In the genomic region with DNA sequence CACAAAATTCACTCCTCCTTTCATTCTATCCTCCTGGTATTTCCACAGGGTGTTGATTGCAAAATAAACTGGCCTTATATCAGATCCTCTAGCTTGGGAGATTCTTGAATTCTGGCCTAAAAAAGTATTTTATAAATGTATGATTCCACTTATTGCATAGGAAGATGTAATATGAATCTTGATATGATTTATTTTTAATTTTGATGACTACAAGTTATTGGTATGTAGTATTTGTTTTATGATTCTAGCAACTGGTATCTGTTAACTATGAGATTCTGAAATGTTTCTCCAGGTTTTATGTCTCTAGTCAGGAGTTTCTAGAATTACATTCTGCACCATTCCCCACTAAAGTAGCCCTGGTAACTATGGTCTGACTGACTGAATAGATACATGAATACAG, we compare ENCODE assay signal across 26 cellular contexts.
DNase-seq lines count a peak whose midpoint lies in the region; ATAC-seq and TF ChIP-seq lines count a peak whose summit lies in the region.
"Had no signal": no experiment of that assay in that cellular context is flagged by ENCODE, and none has a peak within 500 bp of the region (broad histone marks: within the 10 kb centered on the region; RNA-seq: fewer than 3 reads in every experiment).

No MANE protein-coding gene starts in this region.

- no peaks in the 10 kb centered on the region for H3K9me3 ChIP-seq in IMR-90 (ENCODE audit: control insufficient read depth, insufficient read depth, low read length)
- no peaks in the 10 kb centered on the region for H3K9me3 ChIP-seq in skeletal muscle satellite cell (replicated peaks; ENCODE audit: low read length)
- H3K9me3 ChIP-seq: BE2C had no signal

- no peak overlapping the region for H3K4me2 ChIP-seq in IMR-90 (ENCODE audit: low read depth, low read length)
- H3K4me2 ChIP-seq in skeletal muscle satellite cell (ENCODE audit: low read length), result peak overlapping the region; percentile 2
- H3K4me2 ChIP-seq: KMS-11 had no signal

- intact Hi-C loops in IMR-90 (cut with micrococcal nuclease), result no loop called here
- intact Hi-C loops in lower leg skin (cut with DNase I; ENCODE audit: low total_unique reads), result no loop called here

- H3K4me1 ChIP-seq in IMR-90 (ENCODE audit: control insufficient read depth, insufficient read depth, low read length), result no peaks in the 10 kb centered on the region
- peaks cover 15% of the 10 kb centered on the region for H3K4me1 ChIP-seq in skeletal muscle satellite cell (ENCODE audit: control insufficient read depth, insufficient read depth, low read length)
- H3K4me1 ChIP-seq: BE2C had no signal

- no peaks in the 10 kb centered on the region for H3K36me3 Mint-ChIP-seq in osteocyte (ENCODE audit: unreplicated experiment)
- H3K36me3 Mint-ChIP-seq: CD14-positive monocyte; CD8-positive, alpha-beta memory T cell had no signal

- no peak for TF ChIP-seq RAD21 in IMR-90 (IDR thresholded peaks at IDR 0.05; ENCODE audit: low read length)

- no peak overlapping the region for H2BK120ac ChIP-seq in IMR-90 (ENCODE audit: low read depth, low read length)

- no TSS peak for BruUV-seq in IMR-90 (replicated peaks; lab: Mats Ljungman, UMichigan)

- no peak overlapping the region for H3K14ac ChIP-seq in IMR-90 (replicated peaks; ENCODE audit: low read depth, low read length)

- H2BK20ac ChIP-seq in IMR-90 (ENCODE audit: low read depth, low read length), result no peak overlapping the region

- no peak overlapping the region for H2AK5ac ChIP-seq in IMR-90 (ENCODE audit: low read depth, low read length)

- H3K36me3 ChIP-seq in IMR-90 (ENCODE audit: control insufficient read depth, insufficient read depth, low read length) (no peaks in the 10 kb centered on the region), brain microvascular endothelial cell (replicated peaks) (no peaks in the 10 kb centered on the region), skeletal muscle satellite cell (ENCODE audit: insufficient read depth, low read length) (no peaks in the 10 kb centered on the region)
- H3K36me3 ChIP-seq: BE2C had no signal

- no peak overlapping the region for H2BK15ac ChIP-seq in IMR-90 (ENCODE audit: low read depth, low read length)

- H3K56ac ChIP-seq in IMR-90 (ENCODE audit: extremely low read depth, insufficient read depth, low read length), result no peak overlapping the region

- H4K5ac ChIP-seq in IMR-90 (ENCODE audit: low read depth, low read length), result no peak overlapping the region

- H2AFZ ChIP-seq in IMR-90 (replicated peaks; ENCODE audit: low read length, poor library complexity), result no peak overlapping the region

- H3K27me3 ChIP-seq in IMR-90 (ENCODE audit: control insufficient read depth, insufficient read depth, low read length) (no peaks in the 10 kb centered on the region; the same call in 1 of the 2 replicates), brain microvascular endothelial cell (replicated peaks) (no peaks in the 10 kb centered on the region), skeletal muscle satellite cell (ENCODE audit: control insufficient read depth, insufficient read depth, low read length) (no peaks in the 10 kb centered on the region)
- H3K27me3 ChIP-seq: BE2C had no signal

- no peak overlapping the region for H2AK9ac ChIP-seq in IMR-90 (replicated peaks; ENCODE audit: low read depth, low read length, poor library complexity)

- no peak overlapping the region for H3K4me3 Mint-ChIP-seq in osteocyte (ENCODE audit: unreplicated experiment)
- H3K4me3 Mint-ChIP-seq: CD14-positive monocyte; CD8-positive, alpha-beta memory T cell had no signal

- POLR2A ChIA-PET in IMR-90 (lab: Charles Lee; ENCODE audit: unreplicated experiment), result no interaction called here

- no peak overlapping the region for H3K4me3 ChIP-seq in IMR-90 (ENCODE audit: insufficient read depth, low read depth, low read length)
- H3K4me3 ChIP-seq in brain microvascular endothelial cell (ENCODE audit: low read depth, low read length), result no peak overlapping the region
- H3K4me3 ChIP-seq in fibroblast of the aortic adventitia (ENCODE audit: low read depth, low read length), result no peak overlapping the region
- no peak overlapping the region for H3K4me3 ChIP-seq in skeletal muscle satellite cell (ENCODE audit: low read length)
- H3K4me3 ChIP-seq in lower leg skin (ENCODE audit: low read depth, poor library complexity, severe bottlenecking), result no peak overlapping the region

- CTCF ChIA-PET in IMR-90 (lab: Yijun Ruan, JAX), result no interaction called here

- no peak overlapping the region for H3K4ac ChIP-seq in IMR-90 (ENCODE audit: low read depth, low read length)

- dilution Hi-C loops in IMR-90 (cut with HindIII; ENCODE audit: low sequenced_read_pairs, unreplicated experiment), result no loop called here

- H3K9me3 Mint-ChIP-seq in osteocyte (ENCODE audit: unreplicated experiment), result no peaks in the 10 kb centered on the region

- TF ChIP-seq CTCF in IMR-90 (conservative IDR thresholded peaks at IDR 0.05; ENCODE audit: low read depth, low read length) (no peak), brain microvascular endothelial cell (IDR thresholded peaks at IDR 0.05; ENCODE audit: low read depth, low read length, missing control alignments) (no peak), fibroblast of the aortic adventitia (IDR thresholded peaks at IDR 0.05; ENCODE audit: insufficient read depth, low read length) (no peak), osteocyte (IDR thresholded peaks at IDR 0.05) (no peak), lower leg skin (IDR thresholded peaks at IDR 0.05) (no peak)

- no peaks in the 10 kb centered on the region for H4K20me1 ChIP-seq in IMR-90 (ENCODE audit: insufficient read depth, low read length)

- no peak overlapping the region for H3K9ac ChIP-seq in IMR-90 (ENCODE audit: low read depth, low read length)
- H3K9ac ChIP-seq in skeletal muscle satellite cell (ENCODE audit: low read depth, low read length), result no peak overlapping the region
- H3K9ac ChIP-seq: KMS-11 had no signal

- H3K27ac ChIP-seq in IMR-90 (ENCODE audit: insufficient read depth, low read length) (no peak overlapping the region), brain microvascular endothelial cell (no peak overlapping the region)
- H3K27ac ChIP-seq: KMS-11, RWPE1 had no signal

- in situ Hi-C loops in IMR-90 (cut with MboI; ENCODE audit: low sequenced_read_pairs), result no loop called here
- in situ Hi-C loops in brain microvascular endothelial cell (cut with HindIII; ENCODE audit: low pct_ligation_motif_present, low sequenced_read_pairs), result no loop called here

- peak; percentile 61 for DNase-seq in IMR-90
- DNase-seq in brain microvascular endothelial cell, result peak; percentile 21
- DNase-seq in fibroblast of the aortic adventitia (ENCODE audit: low read depth), result peak; percentile 76
- no peak for DNase-seq in osteocyte (ENCODE audit: extremely low spot score, unreplicated experiment)
- DNase-seq in lower leg skin (ENCODE audit: low spot score in 2 of 2), result no peak
- DNase-seq in NCI-H1092 treated with DMSO at 0.1 percent for 48 hours (lab: John Stamatoyannopoulos, UW), result no peak
- DNase-seq: BE2C; CD8-positive, alpha-beta memory T cell; DMS 273 treated with DMSO at 0.1 percent for 48 hours; DMS79; GF-D8; NCI-H1048; NCI-H1417 treated with DMSO at 0.1 percent for 48 hours; NCI-H187; NCI-H2081 treated with DMSO at 0.1 percent for 48 hours; NCI-H2171; NCI-H226; NCI-H510A; NCI-H69; SHP77 had no signal

- H3K79me1 ChIP-seq in IMR-90 (ENCODE audit: low read depth in 1 of 2, low read length in 2 of 2), result no peaks in the 10 kb centered on the region

- ATAC-seq in IMR-90 (ENCODE audit: low read depth), result peak; percentile 79
- no peak for ATAC-seq in HG02840 (IDR thresholded peaks at IDR 0.05; ENCODE audit: low FRiP score, unreplicated experiment)
- ATAC-seq: Panc1 had no signal

- no peak overlapping the region for H3K23ac ChIP-seq in IMR-90 (ENCODE audit: low read depth, low read length)

- no peak overlapping the region for H2BK5ac ChIP-seq in IMR-90 (ENCODE audit: low read depth, low read length, poor library complexity, severe bottlenecking)

- TF ChIP-seq POLR2A in IMR-90 (IDR thresholded peaks at IDR 0.05; ENCODE audit: low read depth, low read length) (no peak), lower leg skin (IDR thresholded peaks at IDR 0.05) (no peak)

- no peak overlapping the region for H3K18ac ChIP-seq in IMR-90 (ENCODE audit: low read depth, low read length)

- H4K91ac ChIP-seq in IMR-90 (ENCODE audit: insufficient read depth, low read depth, low read length), result no peak overlapping the region

- H3K9me1 ChIP-seq in IMR-90 (ENCODE audit: insufficient read depth, low read length), result no peaks in the 10 kb centered on the region

- peaks cover 2% of the 10 kb centered on the region for H3K27me3 Mint-ChIP-seq in osteocyte (ENCODE audit: unreplicated experiment)

- H3K27ac Mint-ChIP-seq in osteocyte (ENCODE audit: unreplicated experiment), result no peak overlapping the region
- H3K27ac Mint-ChIP-seq: CD14-positive monocyte; CD8-positive, alpha-beta memory T cell had no signal

- H3K4me1 Mint-ChIP-seq in osteocyte (ENCODE audit: unreplicated experiment), result peaks cover 13% of the 10 kb centered on the region
- H3K4me1 Mint-ChIP-seq: CD14-positive monocyte; CD8-positive, alpha-beta memory T cell had no signal

- H4K8ac ChIP-seq in IMR-90 (ENCODE audit: low read depth in 2 of 2, low read length in 2 of 2), result no peak overlapping the region

TF ChIP-seq in IMR-90, 13 proteins besides CTCF, POLR2A, EP300 and RAD21:
- TF ChIP-seq RFX5 (IDR thresholded peaks at IDR 0.05; ENCODE audit: low read depth, low read length), result no peak
- TF ChIP-seq CEBPB (IDR thresholded peaks at IDR 0.05; ENCODE audit: low read depth, low read length), result peak; percentile 14; the same call in 1 of the 2 replicates
- no peak for TF ChIP-seq BHLHE40 (IDR thresholded peaks at IDR 0.05; ENCODE audit: low read depth, low read length)
- no peak for TF ChIP-seq FOS (IDR thresholded peaks at IDR 0.05; ENCODE audit: low read depth, low read length)

Comparison
In these comparisons a context has a peak if more than half of its experiments do, and no peak if none do; other contexts are left out.
1. DNase-seq: peak in IMR-90 (single experiment), brain microvascular endothelial cell (single experiment) and fibroblast of the aortic adventitia (single experiment); none in osteocyte (single experiment), lower leg skin (0 of 2) and NCI-H1092 treated with DMSO at 0.1 percent for 48 hours (single experiment).